23 cellular contexts compared by ENCODE assay signal in genomic region chr10:33731322-33731721, GRCh38.
"Had no signal": no experiment of that assay in that cellular context is flagged by ENCODE, and none has a peak within 500 bp of the region (broad histone marks: within the 10 kb centered on the region; RNA-seq: fewer than 3 reads in every experiment).

No MANE protein-coding gene starts in this region.

- H3K4me3 ChIP-seq: colonic mucosa, esophagus muscularis mucosa, gastroesophageal sphincter, heart right ventricle, lung, mucosa of descending colon, neural progenitor cell, right lobe of liver, thoracic aorta, tibial nerve, upper lobe of left lung had no signal

- DNase-seq: colonic mucosa; effector CD8-positive, alpha-beta T cell; endodermal cell; foreskin keratinocyte; heart right ventricle; hippocampal formation; immature natural killer cell; islet precursor cell; mesenchymal stem cell; mucosa of descending colon; naive B cell; right lobe of liver; small intestine; stimulated activated CD4-positive, alpha-beta T cell treated with anti-CD3 and anti-CD28 coated beads, Interleukin-15, amount 100 ng/mL, for 24 hours; stimulated activated CD4-positive, alpha-beta T cell treated with anti-CD3 and anti-CD28 coated beads, Interleukin-2, amount 100 ng/mL, for 48 hours; stimulated activated naive B cell treated with anti-CD40 and anti-IgM and Interleukin-4, amounts not matched to agents 10 μg/mL and 1 μg/mL and 100 μg/mL, for 72 hours; upper lobe of left lung had no signal
